Comparison of ENCODE assay signal across 11 cellular contexts in the genomic region with DNA sequence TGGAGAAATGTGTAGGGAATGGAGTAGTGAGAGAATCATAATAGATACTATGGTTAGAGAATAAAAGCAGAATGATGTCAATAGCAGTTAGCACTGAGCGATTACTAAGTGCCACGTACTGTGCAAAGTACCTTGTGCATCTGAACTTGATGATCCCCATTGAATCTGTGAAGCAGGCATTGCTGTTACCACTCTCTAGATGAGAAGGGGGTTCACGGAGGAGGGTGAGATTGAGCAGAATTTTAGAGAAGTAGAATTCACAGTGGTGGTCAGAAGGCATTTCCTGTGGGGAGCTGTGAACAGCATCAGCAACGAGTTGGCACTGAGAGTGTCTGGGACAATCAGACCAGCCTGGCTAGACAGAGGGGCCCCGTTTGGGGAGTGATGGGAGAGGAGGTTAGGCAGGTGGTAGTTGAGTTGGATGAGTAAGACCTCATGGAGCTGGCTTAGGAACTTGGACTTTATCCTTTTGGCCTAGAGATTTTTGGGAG.
DNase-seq lines count a peak whose midpoint lies in the region; ATAC-seq, FAIRE-seq and TF ChIP-seq lines count a peak whose summit lies in the region.
"Had no signal": no experiment of that assay in that cellular context is flagged by ENCODE, and none has a peak within 500 bp of the region (broad histone marks: within the 10 kb centered on the region; RNA-seq: fewer than 3 reads in every experiment).

No MANE protein-coding gene starts in this region.

- H3K27me3 Mint-ChIP-seq in mesothelial cell of epicardium (ENCODE audit: low read depth): no peaks in the 10 kb centered on the region
- H3K27me3 Mint-ChIP-seq in CD8-positive, alpha-beta memory T cell: peaks cover 3 to 12% of the 10 kb centered on the region in 2 donors

- H2AFZ ChIP-seq in neuronal stem cell (ENCODE audit: low read length): peak overlapping the region; percentile 13

- no peak for TF ChIP-seq CTCF in mesothelial cell of epicardium (IDR thresholded peaks at IDR 0.05; ENCODE audit: unreplicated experiment)

- H3K4me3 ChIP-seq in SJCRH30 (no peak overlapping the region), neuronal stem cell (ENCODE audit: low read length in 2 of 2) (no peak overlapping the region)
- H3K4me3 ChIP-seq in CD8-positive, alpha-beta memory T cell (ENCODE audit: low read length): no peak overlapping the region

- H3K4me2 ChIP-seq in neuronal stem cell (ENCODE audit: insufficient read depth, low read length, poor library complexity, severe bottlenecking): no peak overlapping the region

- H3K9me3 ChIP-seq in SJCRH30 (replicated peaks): 0 out of 2 replicates have a peak, but pooled peaks cover 3% of the 10 kb centered on the region
- H3K9me3 ChIP-seq in neuronal stem cell (replicated peaks in 1 of 2; ENCODE audit: control insufficient read depth in 2 of 2, insufficient read depth in 1 of 2, low read depth in 1 of 2, low read length in 2 of 2): peaks cover 4 to 8% of the 10 kb centered on the region in 2 donors
- no peaks in the 10 kb centered on the region for H3K9me3 ChIP-seq in CD8-positive, alpha-beta memory T cell (ENCODE audit: low read length)
- H3K9me3 ChIP-seq: heart left ventricle had no signal

- no peak overlapping the region for H2AK5ac ChIP-seq in neuronal stem cell (ENCODE audit: low read depth, low read length)

- no peak overlapping the region for H3K27ac Mint-ChIP-seq in mesothelial cell of epicardium
- peak overlapping the region in 3 of 8 donors; percentile 28 to 71 (median 38) for H3K27ac Mint-ChIP-seq in CD8-positive, alpha-beta memory T cell

- H3K27ac ChIP-seq in SJCRH30 (peak overlapping the region; percentile 56), neuronal stem cell (replicated peaks; ENCODE audit: low read length) (no peak overlapping the region)
- H3K27ac ChIP-seq in CD8-positive, alpha-beta memory T cell (ENCODE audit: low read depth, low read length): no peak overlapping the region
- H3K27ac ChIP-seq: heart left ventricle had no signal

- no peak overlapping the region for H3K23ac ChIP-seq in neuronal stem cell (ENCODE audit: low read depth, low read length, poor library complexity)

- POLR2A ChIA-PET in CD8-positive, alpha-beta memory T cell (lab: Charles Lee): no interaction called here

- DNase-seq in SJCRH30: peak; percentile 78 to 82
- DNase-seq in neuronal stem cell (ENCODE audit: low spot score): no peak
- no peak for DNase-seq in HTR-8/SVneo (ENCODE audit: insufficient read length, low spot score)
- no peak for DNase-seq in mesothelial cell of epicardium (ENCODE audit: low spot score in 2 of 2, unreplicated experiment in 2 of 2)
- DNase-seq in SW 1271 (lab: John Stamatoyannopoulos, UW): no peak
- no peak for DNase-seq in CD8-positive, alpha-beta memory T cell
- DNase-seq: DMS 273 treated with DMSO at 0.1 percent for 48 hours, heart left ventricle, NCI-H2171 had no signal

- peak overlapping the region; percentile 44 for H3K18ac ChIP-seq in neuronal stem cell (ENCODE audit: low read length)

- H3K27me3 ChIP-seq in SJCRH30: no peaks in the 10 kb centered on the region
- H3K27me3 ChIP-seq in neuronal stem cell (ENCODE audit: control insufficient read depth in 3 of 3, insufficient read depth in 3 of 3, low read depth in 1 of 3, low read length in 3 of 3): peaks cover 0 to 2% (median 0%) of the 10 kb centered on the region in 3 experiments
- H3K27me3 ChIP-seq in CD8-positive, alpha-beta memory T cell (ENCODE audit: insufficient read depth, low read length, poor library complexity, severe bottlenecking): no peaks in the 10 kb centered on the region
- H3K27me3 ChIP-seq: heart left ventricle had no signal

- peak overlapping the region; percentile 91 for H3K14ac ChIP-seq in neuronal stem cell (ENCODE audit: low read length)

- no peak overlapping the region for H4K8ac ChIP-seq in neuronal stem cell (ENCODE audit: low read depth, low read length)

- H3K36me3 ChIP-seq in SJCRH30 (no peaks in the 10 kb centered on the region), neuronal stem cell (replicated peaks in 1 of 2; ENCODE audit: control insufficient read depth in 2 of 2, insufficient read depth in 2 of 2, low read length in 2 of 2) (no peaks in the 10 kb centered on the region)
- no peaks in the 10 kb centered on the region for H3K36me3 ChIP-seq in CD8-positive, alpha-beta memory T cell (ENCODE audit: insufficient read depth, low read length)
- H3K36me3 ChIP-seq: heart left ventricle had no signal

- H2BK15ac ChIP-seq in neuronal stem cell (ENCODE audit: low read length): no peak overlapping the region

- H2BK5ac ChIP-seq in neuronal stem cell (ENCODE audit: low read length): no peak overlapping the region

- H4K91ac ChIP-seq in neuronal stem cell (ENCODE audit: low read depth, low read length, poor library complexity): no peak overlapping the region

- H3K9me3 Mint-ChIP-seq in mesothelial cell of epicardium: no peaks in the 10 kb centered on the region
- H3K9me3 Mint-ChIP-seq in CD8-positive, alpha-beta memory T cell: peaks cover 0 to 4% (median 0%) of the 10 kb centered on the region in 5 donors

- H2BK12ac ChIP-seq in neuronal stem cell (ENCODE audit: low read length): no peak overlapping the region

- H3K4ac ChIP-seq in neuronal stem cell (ENCODE audit: low read length): no peak overlapping the region

- H3K79me1 ChIP-seq in neuronal stem cell (ENCODE audit: low read depth, low read length): no peaks in the 10 kb centered on the region

- no CpG with 5 or more reads among the region's 5 CpGs for WGBS in neuronal stem cell (ENCODE audit: extremely low coverage in 2 of 2, insufficient read length in 2 of 2, insufficient replicate concordance in 1 of 2), 2 donors

- peak; percentile 84 for ATAC-seq in GM18907 (IDR thresholded peaks at IDR 0.05; ENCODE audit: unreplicated experiment)
- ATAC-seq in HG03135 (IDR thresholded peaks at IDR 0.05; ENCODE audit: unreplicated experiment): peak; percentile 55

- peaks cover 31% of the 10 kb centered on the region for H3K4me1 ChIP-seq in SJCRH30
- H3K4me1 ChIP-seq in neuronal stem cell (ENCODE audit: control insufficient read depth in 2 of 2, insufficient read depth in 1 of 2, low read depth in 1 of 2, low read length in 2 of 2): peaks cover 10 to 11% of the 10 kb centered on the region in 2 donors
- no peaks in the 10 kb centered on the region for H3K4me1 ChIP-seq in CD8-positive, alpha-beta memory T cell (ENCODE audit: insufficient read depth, low read length)

- no peak overlapping the region for H3K9ac ChIP-seq in neuronal stem cell (ENCODE audit: low read depth, low read length, poor library complexity)

- H3K4me1 Mint-ChIP-seq in mesothelial cell of epicardium: no peaks in the 10 kb centered on the region
- peaks cover 6 to 9% (median 7%) of the 10 kb centered on the region in 3 donors for H3K4me1 Mint-ChIP-seq in CD8-positive, alpha-beta memory T cell

- H2BK120ac ChIP-seq in neuronal stem cell (ENCODE audit: low read depth, low read length): no peak overlapping the region

- CTCF ChIA-PET in CD8-positive, alpha-beta memory T cell (lab: Charles Lee): no interaction called here

- no peak for FAIRE-seq in HTR-8/SVneo (lab: Jason Lieb, UNC)

- no peak overlapping the region for H3K4me3 Mint-ChIP-seq in mesothelial cell of epicardium
- H3K4me3 Mint-ChIP-seq in CD8-positive, alpha-beta memory T cell: peak overlapping the region in 2 of 7 donors; percentile 61 to 66

- H3K36me3 Mint-ChIP-seq in mesothelial cell of epicardium: no peaks in the 10 kb centered on the region
- H3K36me3 Mint-ChIP-seq in CD8-positive, alpha-beta memory T cell: no peaks in the 10 kb centered on the region

Comparison
In these comparisons a context has a peak if more than half of its experiments do, and no peak if none do; other contexts are left out.
1. DNase-seq: peak in SJCRH30 (2 of 2); none in neuronal stem cell (single experiment), HTR-8/SVneo (single experiment), mesothelial cell of epicardium (0 of 2), SW 1271 (0 of 2) and CD8-positive, alpha-beta memory T cell (0 of 5).